ENCODE assay signal across 9 cellular contexts in the genomic region with DNA sequence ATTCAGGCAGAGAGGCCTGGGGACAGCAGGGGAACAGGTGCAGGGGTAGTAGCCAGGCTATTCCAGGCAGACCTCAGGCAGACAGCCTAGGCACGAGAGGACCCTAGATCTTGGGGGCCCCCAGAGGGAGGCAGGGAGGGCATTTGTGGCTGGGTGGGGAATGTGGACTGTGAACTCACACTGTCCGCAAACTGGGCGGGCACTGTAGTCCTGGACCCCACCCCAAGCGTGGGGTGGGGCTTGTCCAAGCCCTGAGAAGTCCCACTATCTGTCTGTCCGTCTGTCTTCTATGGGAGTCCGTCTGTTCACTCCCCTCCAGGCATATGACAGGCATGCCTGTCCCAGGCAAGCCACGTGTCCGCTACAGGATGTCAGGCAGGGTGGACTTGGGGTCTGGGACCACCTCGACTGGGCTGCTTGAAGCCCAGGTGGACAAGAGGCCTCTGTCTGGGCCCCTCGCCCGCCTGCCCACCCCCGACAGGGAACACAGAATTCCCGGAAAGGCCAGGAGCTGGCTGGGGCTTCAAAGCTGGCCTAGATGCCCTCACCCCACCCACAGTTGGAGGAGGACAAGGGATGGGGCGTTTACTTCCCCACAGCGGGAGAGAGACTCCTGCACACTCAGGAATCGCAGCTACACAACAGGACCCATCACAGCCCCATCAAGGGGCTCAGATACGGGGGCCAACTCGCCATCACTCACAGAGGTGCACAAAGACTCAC. TPM values are rescaled to one million over a fixed set of nuclear protein-coding genes. Genes with fewer than 3 reads are reported as not detected.
DNase-seq lines count a peak whose midpoint lies in the region; ATAC-seq, FAIRE-seq and TF ChIP-seq lines count a peak whose summit lies in the region.
"Had no signal": no experiment of that assay in that cellular context is flagged by ENCODE, and none has a peak within 500 bp of the region (broad histone marks: within the 10 kb centered on the region; RNA-seq: fewer than 3 reads in every experiment).

Gene SLC38A5 (minus strand): TSS at position 151 of the 723 bp plus-strand sequence. CDS start 2,336 bp downstream, outside the sequence.

- DNase-seq in CD4-positive, CD25-positive, alpha-beta regulatory T cell = no peak
- no peak for DNase-seq in NCI-H460 (ENCODE audit: extremely low read depth, low read depth)
- DNase-seq in H1 (ENCODE audit: low read depth in 1 of 2, low spot score in 2 of 2) = no peak
- DNase-seq in NCI-H2029 treated with DMSO at 0.1 percent for 48 hours (lab: John Stamatoyannopoulos, UW) = no peak
- DNase-seq: hippocampal formation had no signal

- no peak for TF ChIP-seq EP300 in H1 (IDR thresholded peaks at IDR 0.05; ENCODE audit: borderline replicate concordance in 1 of 2, low read depth in 2 of 2, low read length in 2 of 2)

- peak within 1 kb of the TSS; percentile 90 to 97 (median 97) for H3K27ac Mint-ChIP-seq in CD4-positive, CD25-positive, alpha-beta regulatory T cell
- peak within 1 kb of the TSS in 1 of 3 experiments; percentile 15 for H3K27ac Mint-ChIP-seq in nephron

- no peak within 1 kb of the TSS for H3K56ac ChIP-seq in H1 (replicated peaks; ENCODE audit: insufficient read length, low read depth, low read length)

- WGBS in H1 (ENCODE audit: extremely low coverage in 1 of 2, insufficient coverage in 1 of 2, insufficient read length in 1 of 2, insufficient replicate concordance in 2 of 2, low coverage in 1 of 2, low lambda C conversion rate in 2 of 2, missing lambda C conversion rate in 1 of 2), 2 experiments = 78% methylated on average over 11 of the region's 18 CpGs; no CpG with 5 or more reads in 1 of the 2 experiments

- peak within 1 kb of the TSS; percentile 82; the same call in 1 of the 2 replicates for H2AK5ac ChIP-seq in H1 (ENCODE audit: low read depth, low read length)

- no peak for FAIRE-seq in H1 (lab: Jason Lieb, UNC)

- no peaks in the 10 kb centered on the region for H3K79me1 ChIP-seq in H1 (ENCODE audit: low read depth, low read length)

- H3K4me2 ChIP-seq in H1 (ENCODE audit: insufficient read depth in 1 of 2, low read depth in 2 of 2, low read length in 2 of 2) = peak within 1 kb of the TSS; percentile 68 to 90

- H3K23me2 ChIP-seq in H1 (ENCODE audit: low read depth, low read length) = no peaks in the 10 kb centered on the region

- no peaks in the 10 kb centered on the region for H3K9me3 ChIP-seq in CD4-positive, CD25-positive, alpha-beta regulatory T cell (ENCODE audit: control insufficient read depth in 2 of 2, low read length in 2 of 2)
- no peaks in the 10 kb centered on the region for H3K9me3 ChIP-seq in H1 (ENCODE audit: insufficient read depth in 2 of 2, low read depth in 1 of 2, low read length in 1 of 2)

- peak within 1 kb of the TSS in 1 of 4 experiments; percentile 57; a peak in 2 of 7 replicates for H3K9ac ChIP-seq in H1 (replicated peaks in 1 of 4; ENCODE audit: extremely low read depth in 1 of 4, low read depth in 3 of 4, low read length in 3 of 4)

- no peaks in the 10 kb centered on the region for H3K27me3 Mint-ChIP-seq in CD4-positive, CD25-positive, alpha-beta regulatory T cell
- peaks cover 17% of the 10 kb centered on the region for H3K27me3 Mint-ChIP-seq in nephron (ENCODE audit: low read depth)

- no peak for ATAC-seq in CD4-positive, CD25-positive, alpha-beta regulatory T cell (ENCODE audit: low read depth in 2 of 2)
- ATAC-seq in HG02840 (IDR thresholded peaks at IDR 0.05; ENCODE audit: low FRiP score, unreplicated experiment) = no peak
- no peak for ATAC-seq in GM21737 (IDR thresholded peaks at IDR 0.05; ENCODE audit: unreplicated experiment)
- ATAC-seq in HG02973 (IDR thresholded peaks at IDR 0.05; ENCODE audit: unreplicated experiment) = no peak

- H2AFZ ChIP-seq in H1 (ENCODE audit: low read length) = 0 out of 2 replicates have a peak within 1 kb of the TSS, but pooled peaks have one; percentile 59

- H3K14ac ChIP-seq in H1 (ENCODE audit: insufficient read length) = no peak within 1 kb of the TSS

- POLR2A ChIA-PET in H1 (lab: Charles Lee; ENCODE audit: partially characterized antibody) = no interaction called here

- H3K4me3 Mint-ChIP-seq in CD4-positive, CD25-positive, alpha-beta regulatory T cell = peak within 1 kb of the TSS; percentile 87 to 97 (median 92)
- peak within 1 kb of the TSS; percentile 44 to 77 (median 63) for H3K4me3 Mint-ChIP-seq in nephron

- no peaks in the 10 kb centered on the region for H3K9me3 Mint-ChIP-seq in CD4-positive, CD25-positive, alpha-beta regulatory T cell
- peaks cover 13% of the 10 kb centered on the region for H3K9me3 Mint-ChIP-seq in nephron

- TF ChIP-seq CTCF in H1 (IDR thresholded peaks at IDR 0.05; ENCODE audit: control extremely low read depth in 1 of 3, insufficient read depth in 1 of 3, low read depth in 1 of 3, low read length in 3 of 3) (no peak), nephron (IDR thresholded peaks at IDR 0.05; ENCODE audit: unreplicated experiment in 3 of 3) (no peak)

- H4K91ac ChIP-seq in H1 (replicated peaks; ENCODE audit: insufficient read length, low read length) = no peak within 1 kb of the TSS

- H3K27me3 ChIP-seq in CD4-positive, CD25-positive, alpha-beta regulatory T cell (ENCODE audit: control insufficient read depth, insufficient read depth, low read length) = no peaks in the 10 kb centered on the region
- H3K27me3 ChIP-seq in H1 (replicated peaks in 1 of 4; ENCODE audit: control insufficient read depth in 3 of 4, extremely low read depth in 1 of 4, insufficient read depth in 3 of 4, low read length in 3 of 4) = no peaks in the 10 kb centered on the region

- H2BK12ac ChIP-seq in H1 (ENCODE audit: low read depth, low read length) = no peak within 1 kb of the TSS

- H3K36me3 Mint-ChIP-seq in CD4-positive, CD25-positive, alpha-beta regulatory T cell = peaks cover 4% of the 10 kb centered on the region
- H3K36me3 Mint-ChIP-seq in nephron (ENCODE audit: low read depth) = no peaks in the 10 kb centered on the region

- no peak for TF ChIP-seq POLR2A in H1 (IDR thresholded peaks at IDR 0.05; ENCODE audit: control extremely low read depth in 1 of 2, low read depth in 2 of 2, low read length in 2 of 2)

- no peak within 1 kb of the TSS; the same call in 1 of the 2 replicates for H2BK5ac ChIP-seq in H1 (ENCODE audit: low read depth, low read length)

- TF ChIP-seq RAD21 in H1 (IDR thresholded peaks at IDR 0.05 in 1 of 2, conservative IDR thresholded peaks at IDR 0.05 in 1 of 2; ENCODE audit: low read depth in 2 of 2, low read length in 2 of 2) = no peak

- CTCF ChIA-PET in H1 (lab: Charles Lee; ENCODE audit: partially characterized antibody) = interaction anchor here (6.2 kb wide), 1 partner anchor 23 kb away, joined by 32 read pairs; no protein-coding TSS in a partner anchor

- no peak within 1 kb of the TSS; the same call in 1 of the 2 replicates for H3K18ac ChIP-seq in H1 (ENCODE audit: extremely low read depth, low read length)

- H2BK15ac ChIP-seq in H1 (ENCODE audit: low read length) = no peak within 1 kb of the TSS

- no peak within 1 kb of the TSS for H3K23ac ChIP-seq in H1 (ENCODE audit: insufficient read length)

- peak within 1 kb of the TSS; percentile 85 for H3K4me3 ChIP-seq in CD4-positive, CD25-positive, alpha-beta regulatory T cell (ENCODE audit: low read depth, low read length)
- peak within 1 kb of the TSS; percentile 51 to 90 (median 70) for H3K4me3 ChIP-seq in H1 (ENCODE audit: extremely low read depth in 1 of 4, insufficient read depth in 2 of 4, low read depth in 3 of 4, low read length in 4 of 4)

- H3K79me2 ChIP-seq in H1 (ENCODE audit: control insufficient read depth in 1 of 2, insufficient read depth in 2 of 2, low read length in 2 of 2) = peaks cover 0 to 6% of the 10 kb centered on the region in 2 experiments; a peak in 1 of 4 replicates

- H3K36me3 ChIP-seq in CD4-positive, CD25-positive, alpha-beta regulatory T cell (ENCODE audit: control insufficient read depth, insufficient read depth, low read length) = no peaks in the 10 kb centered on the region
- H3K36me3 ChIP-seq in H1 (ENCODE audit: control insufficient read depth in 2 of 4, insufficient read depth in 4 of 4, low read length in 3 of 4) = peaks cover 0 to 3% (median 0%) of the 10 kb centered on the region in 4 experiments; a peak in 2 of 8 replicates

- H4K8ac ChIP-seq in H1 (ENCODE audit: extremely low read depth, insufficient read depth, low read length) = no peak within 1 kb of the TSS

- peak within 1 kb of the TSS; percentile 23 for H3K27ac ChIP-seq in CD4-positive, CD25-positive, alpha-beta regulatory T cell (ENCODE audit: insufficient read depth, low read length, poor library complexity, severe bottlenecking)
- H3K27ac ChIP-seq in H1 (ENCODE audit: low read depth, low read length) = no peak within 1 kb of the TSS

- no peak within 1 kb of the TSS for H2BK120ac ChIP-seq in H1 (replicated peaks; ENCODE audit: low read depth, low read length)

- no peaks in the 10 kb centered on the region for H4K20me1 ChIP-seq in H1 (replicated peaks in 1 of 2; ENCODE audit: control insufficient read depth in 1 of 2, insufficient read depth in 2 of 2, low read length in 2 of 2)

- peaks cover 25% of the 10 kb centered on the region for H3K4me1 ChIP-seq in CD4-positive, CD25-positive, alpha-beta regulatory T cell (ENCODE audit: control insufficient read depth, insufficient read depth, low read length, poor library complexity, severe bottlenecking)
- peaks cover 10 to 20% (median 14%) of the 10 kb centered on the region in 4 experiments for H3K4me1 ChIP-seq in H1 (replicated peaks in 1 of 4; ENCODE audit: control insufficient read depth in 3 of 4, insufficient read depth in 4 of 4, low read length in 3 of 4)

- H3K4me1 Mint-ChIP-seq in CD4-positive, CD25-positive, alpha-beta regulatory T cell = peaks cover 5 to 36% (median 13%) of the 10 kb centered on the region in 4 donors
- peaks cover 36% of the 10 kb centered on the region for H3K4me1 Mint-ChIP-seq in nephron

- H2BK20ac ChIP-seq in H1 (ENCODE audit: low read length) = no peak within 1 kb of the TSS

- no peak within 1 kb of the TSS for H3K4ac ChIP-seq in H1 (replicated peaks; ENCODE audit: insufficient read length, low read depth, low read length)

- H4K5ac ChIP-seq in H1 (ENCODE audit: insufficient read length, low read depth, low read length) = no peak within 1 kb of the TSS

RNA-seq across cellular contexts. Expression of gene SLC38A5, which starts in this region (rescaled TPM):
- 23.3 TPM for total RNA-seq in CD4-positive, CD25-positive, alpha-beta regulatory T cell
- 10 to 100 TPM; 12.9 to 23.7 (median 19.3) TPM for polyA plus RNA-seq in CD4-positive, CD25-positive, alpha-beta regulatory T cell
- total RNA-seq in NCI-H460 (2014; rRNA removed; shearing (Covaris generic)) = 43.8 and 49.3 TPM in 2 replicates
- polyA plus RNA-seq in NCI-H460 (2014; cell fraction: nucleus; rRNA removed) = 69.3 and 88.1 TPM in 2 replicates
- 70.9 and 73.8 TPM in 2 replicates for total RNA-seq in H1 (2021; fragmentation: NEBNext Ultra II Directional; extraction: Animal tissue kit (Norgen Biotek cat#: 25700))
- 106 and 135 TPM in 2 replicates for polyA plus RNA-seq in H1 (2011; rRNA removed)
- 77.9 TPM for polyA plus RNA-seq in H1 (2011; cell fraction: cytosol; rRNA removed)
- 182 TPM for polyA plus RNA-seq in H1 (2011; cell fraction: nucleus; rRNA removed)
- 47.8 to 60.9 TPM (median 58.4 TPM) in 4 replicates for polyA plus RNA-seq in H1 (2012, experiment 1 of 2)
- 71.6 TPM for polyA plus RNA-seq in H1 (2012, experiment 2 of 2)
- polyA plus RNA-seq in H1 (2013, experiment 1 of 2) = 104 TPM
- 101 TPM for polyA plus RNA-seq in H1 (2013, experiment 2 of 2)
- polyA minus RNA-seq in H1 (2011; rRNA and poly(A)+ RNA removed) = 97.2 and 107 TPM in 2 replicates
- 52.2 TPM for polyA minus RNA-seq in H1 (2011; cell fraction: cytosol; rRNA and poly(A)+ RNA removed)
- 23.9 TPM for polyA minus RNA-seq in H1 (2011; cell fraction: nucleus; rRNA and poly(A)+ RNA removed)
